1 cellular context compared by ENCODE assay signal in genomic region chr10:65570143-65571010, GRCh38.
TF ChIP-seq lines count a peak whose summit lies in the region.

No MANE protein-coding gene starts in this region.

TF ChIP-seq in H1, 55 proteins besides CTCF, POLR2A, EP300 and RAD21 (continued from another document):
- TF ChIP-seq SAP30 (IDR thresholded peaks at IDR 0.05; ENCODE audit: insufficient read depth, insufficient replicate concordance, low read length), result peak; percentile 74
- no peak for TF ChIP-seq CBX5 (IDR thresholded peaks at IDR 0.05; ENCODE audit: low read depth, low read length)
- TF ChIP-seq PHF8 (conservative IDR thresholded peaks at IDR 0.05; ENCODE audit: low read depth, low read length), result peak; percentile 84
- TF ChIP-seq KDM4A (IDR thresholded peaks at IDR 0.05; ENCODE audit: low read depth, low read length, severe bottlenecking), result peak; percentile 71
- TF ChIP-seq HDAC2 (IDR thresholded peaks at IDR 0.05; ENCODE audit: borderline replicate concordance in 1 of 2, low read depth in 2 of 2, low read length in 2 of 2), result 0 out of 4 replicates have a peak, but pooled peaks of 1 of the 2 experiments have one; percentile 33
- 0 out of 2 replicates have a peak, but pooled peaks have one; percentile 32 for TF ChIP-seq RFX5 (IDR thresholded peaks at IDR 0.05; ENCODE audit: borderline replicate concordance, low read depth, low read length)
- TF ChIP-seq SUZ12 (IDR thresholded peaks at IDR 0.05; ENCODE audit: low read length), result no peak
- TF ChIP-seq POLR2AphosphoS5 (IDR thresholded peaks at IDR 0.05; ENCODE audit: low read depth, low read length), result peak; percentile 80
- peak; percentile 97 for TF ChIP-seq ASH2L (IDR thresholded peaks at IDR 0.05; ENCODE audit: low read length)
- TF ChIP-seq TAF7 (optimal IDR thresholded peaks at IDR 0.05; ENCODE audit: borderline replicate concordance, low read depth, low read length), result no peak
- TF ChIP-seq TCF12 (IDR thresholded peaks at IDR 0.05; ENCODE audit: low read depth, low read length), result no peak
- no peak for TF ChIP-seq CHD2 (IDR thresholded peaks at IDR 0.05; ENCODE audit: low read length)
- peak; percentile 89 for TF ChIP-seq RBBP5 (IDR thresholded peaks at IDR 0.05; ENCODE audit: borderline replicate concordance, low read depth, low read length)
- no peak for TF ChIP-seq POU5F1 (IDR thresholded peaks at IDR 0.05; ENCODE audit: low read depth, low read length)
- peak; percentile 69 for TF ChIP-seq TEAD4 (IDR thresholded peaks at IDR 0.05; ENCODE audit: low read depth, low read length)
- no peak for TF ChIP-seq JUND (IDR thresholded peaks at IDR 0.05; ENCODE audit: low read length)
- TF ChIP-seq SP4 (IDR thresholded peaks at IDR 0.05; ENCODE audit: low read length), result peak; percentile 43; the same call in 1 of the 2 replicates
- no peak for TF ChIP-seq HDAC6 (IDR thresholded peaks at IDR 0.05; ENCODE audit: low read depth, low read length)
TF ChIP-seq in H1: peak in this region for 13.
